ENCODE assay signal across 8 cellular contexts in genomic region chr1:112700290-112701226, GRCh38. TPM values are rescaled to one million over a fixed set of nuclear protein-coding genes. Genes with fewer than 3 reads are reported as not detected.
DNase-seq lines count a peak whose midpoint lies in the region; ATAC-seq lines count a peak whose summit lies in the region.

No MANE protein-coding gene starts in this region.

- no peaks in the 10 kb centered on the region for H3K27me3 Mint-ChIP-seq in activated CD8-positive, alpha-beta T cell treated with anti-CD3 and anti-CD28 coated beads, Interleukin-2, amount 10 ng/mL, durations not matched to agents 7 days and 5 days (ENCODE audit: low read depth)
- H3K27me3 Mint-ChIP-seq in effector memory CD8-positive, alpha-beta T cell, result no peaks in the 10 kb centered on the region
- H3K27me3 Mint-ChIP-seq in memory B cell, result no peaks in the 10 kb centered on the region

- CTCF ChIA-PET in activated CD8-positive, alpha-beta T cell treated with anti-CD3 and anti-CD28 coated beads, Interleukin-2, amount 10 ng/mL, durations not matched to agents 7 days and 5 days (lab: Charles Lee), result interaction anchor here (0.7 to 6.9 kb wide), 2 partner anchors 16 to 26 kb away, joined by 3 to 56 read pairs; partner anchors contain the start of genes MOV10 and PPM1J

- POLR2A ChIA-PET in activated CD8-positive, alpha-beta T cell treated with anti-CD3 and anti-CD28 coated beads, Interleukin-2, amount 10 ng/mL, durations not matched to agents 7 days and 5 days (lab: Charles Lee), result interaction anchor here (0.8 to 3.7 kb wide), 3 partner anchors 26 to 83 kb away, joined by 3 to 21 read pairs (median 5); partner anchors contain the start of genes MOV10 and ST7L

- H3K4me1 Mint-ChIP-seq in activated CD8-positive, alpha-beta T cell treated with anti-CD3 and anti-CD28 coated beads, Interleukin-2, amount 10 ng/mL, durations not matched to agents 7 days and 5 days (ENCODE audit: low read depth), result peaks cover 62% of the 10 kb centered on the region
- peaks cover 56 to 63% of the 10 kb centered on the region in 2 donors for H3K4me1 Mint-ChIP-seq in effector memory CD8-positive, alpha-beta T cell (ENCODE audit: low read depth in 2 of 2)
- H3K4me1 Mint-ChIP-seq in memory B cell, result peaks cover 47% of the 10 kb centered on the region

- no peaks in the 10 kb centered on the region for H3K9me3 Mint-ChIP-seq in activated CD8-positive, alpha-beta T cell treated with anti-CD3 and anti-CD28 coated beads, Interleukin-2, amount 10 ng/mL, durations not matched to agents 7 days and 5 days (ENCODE audit: insufficient read depth)
- H3K9me3 Mint-ChIP-seq in effector memory CD8-positive, alpha-beta T cell, result no peaks in the 10 kb centered on the region
- H3K9me3 Mint-ChIP-seq in memory B cell, result no peaks in the 10 kb centered on the region

- H3K27ac Mint-ChIP-seq in activated CD8-positive, alpha-beta T cell treated with anti-CD3 and anti-CD28 coated beads, Interleukin-2, amount 10 ng/mL, durations not matched to agents 7 days and 5 days, result peak overlapping the region; percentile 91
- peak overlapping the region; percentile 65 to 75 for H3K27ac Mint-ChIP-seq in effector memory CD8-positive, alpha-beta T cell
- peak overlapping the region; percentile 89 for H3K27ac Mint-ChIP-seq in memory B cell

- H3K4me3 Mint-ChIP-seq in activated CD8-positive, alpha-beta T cell treated with anti-CD3 and anti-CD28 coated beads, Interleukin-2, amount 10 ng/mL, durations not matched to agents 7 days and 5 days, result no peak overlapping the region
- H3K4me3 Mint-ChIP-seq in effector memory CD8-positive, alpha-beta T cell, result peak overlapping the region; percentile 19 to 48
- peak overlapping the region; percentile 59 for H3K4me3 Mint-ChIP-seq in memory B cell

- H3K36me3 Mint-ChIP-seq in activated CD8-positive, alpha-beta T cell treated with anti-CD3 and anti-CD28 coated beads, Interleukin-2, amount 10 ng/mL, durations not matched to agents 7 days and 5 days (ENCODE audit: low read depth), result peaks cover 60% of the 10 kb centered on the region
- peaks cover 29% of the 10 kb centered on the region for H3K36me3 Mint-ChIP-seq in effector memory CD8-positive, alpha-beta T cell (ENCODE audit: insufficient read depth)
- H3K36me3 Mint-ChIP-seq in memory B cell, result no peaks in the 10 kb centered on the region

- DNase-seq in DMS79 treated with DMSO at 0.1 percent for 48 hours (lab: John Stamatoyannopoulos, UW) (peak; percentile 29), DMS79 (lab: John Stamatoyannopoulos, UW) (no peak), NCI-H774 (lab: John Stamatoyannopoulos, UW) (peak; percentile 30), memory B cell (ENCODE audit: low spot score in 2 of 2) (peak; percentile 64 to 74)
- DNase-seq in activated CD8-positive, alpha-beta T cell treated with anti-CD3 and anti-CD28 coated beads, Interleukin-2, amount 10 ng/mL, durations not matched to agents 7 days and 5 days, result peak; percentile 81
- DNase-seq in effector memory CD8-positive, alpha-beta T cell, result peak; percentile 67 to 71 (median 69)
- peak; percentile 50 to 53 for DNase-seq in stimulated activated CD8-positive, alpha-beta memory T cell treated with anti-CD3 and anti-CD28 coated beads, Interleukin-2, amount 100 ng/mL, for 1 hour (ENCODE audit: low read depth in 2 of 2)

- peak; percentile 53 for ATAC-seq in HG03354 (IDR thresholded peaks at IDR 0.05; ENCODE audit: poor library complexity, severe bottlenecking, unreplicated experiment)
- ATAC-seq in activated CD8-positive, alpha-beta T cell treated with anti-CD3 and anti-CD28 coated beads, Interleukin-2, amount 10 ng/mL, durations not matched to agents 7 days and 5 days, result peak; percentile 41
- ATAC-seq in effector memory CD8-positive, alpha-beta T cell (replicated peaks), result peak; percentile 54
- peak; percentile 79 for ATAC-seq in memory B cell (ENCODE audit: low read depth)

RNA-seq across cellular contexts. Expression of gene RHOC, which starts 6.4 kb away (rescaled TPM):
- 10 to 100 TPM; 85.6 to 93.8 TPM for total RNA-seq in activated CD8-positive, alpha-beta T cell treated with anti-CD3 and anti-CD28 coated beads, Interleukin-2, amount 10 ng/mL, durations not matched to agents 7 days and 5 days

RNA-seq across cellular contexts. Expression of gene PPM1J, which starts 14.6 kb away (rescaled TPM):
- total RNA-seq in activated CD8-positive, alpha-beta T cell treated with anti-CD3 and anti-CD28 coated beads, Interleukin-2, amount 10 ng/mL, durations not matched to agents 7 days and 5 days, result not detected

RNA-seq across cellular contexts. Expression of gene MOV10, which starts 26.1 kb away (rescaled TPM):
- 100 to 1,000 TPM; 120 TPM for total RNA-seq in activated CD8-positive, alpha-beta T cell treated with anti-CD3 and anti-CD28 coated beads, Interleukin-2, amount 10 ng/mL, durations not matched to agents 7 days and 5 days
